Comparison of ENCODE assay signal across 14 cellular contexts in genomic region chr20:38872036-38872435, GRCh38. TPM values are rescaled to one million over a fixed set of nuclear protein-coding genes. Genes with fewer than 3 reads are reported as not detected.
DNase-seq lines count a peak whose midpoint lies in the region; TF ChIP-seq lines count a peak whose summit lies in the region.
"Had no signal": no experiment of that assay in that cellular context is flagged by ENCODE, and none has a peak within 500 bp of the region (broad histone marks: within the 10 kb centered on the region; RNA-seq: fewer than 3 reads in every experiment).

No MANE protein-coding gene starts in this region.

- H3K9me3 ChIP-seq in OCI-LY1 (ENCODE audit: low read length), result no peaks in the 10 kb centered on the region
- H3K9me3 ChIP-seq in colonic mucosa, result no peaks in the 10 kb centered on the region

- peaks cover 21% of the 10 kb centered on the region for H3F3A ChIP-seq in OCI-LY1 (ENCODE audit: insufficient read depth, low read length)

- peaks cover 82% of the 10 kb centered on the region for H3K4me1 ChIP-seq in OCI-LY1 (ENCODE audit: insufficient read depth, low read length, severe bottlenecking)
- peaks cover 13% of the 10 kb centered on the region for H3K4me1 ChIP-seq in colonic mucosa

- H3K27ac ChIP-seq in OCI-LY1 (ENCODE audit: low read depth, low read length, poor library complexity, severe bottlenecking) (peak overlapping the region; percentile 100), colonic mucosa (peak overlapping the region; percentile 70)
- H3K27ac ChIP-seq: SK-N-MC had no signal

- H3K9me3 Mint-ChIP-seq in T-helper 2 cell treated with Interferon-gamma antibody and Interleukin-4, amounts not matched to agents 5 μg/mL and 100 μg/mL, for 36 hours, result no peaks in the 10 kb centered on the region

- H3K9ac ChIP-seq in OCI-LY1 (ENCODE audit: low read length) (peak overlapping the region; percentile 73), colonic mucosa (ENCODE audit: low read depth in 2 of 2, low read length in 2 of 2) (peak overlapping the region; percentile 42 to 49)

- peak overlapping the region; percentile 83 for H3K4me2 ChIP-seq in OCI-LY1 (ENCODE audit: low read length)

- H3K4me3 ChIP-seq in OCI-LY1 (ENCODE audit: low read depth, low read length, poor library complexity, severe bottlenecking) (peak overlapping the region; percentile 42), colonic mucosa (no peak overlapping the region)
- H3K4me3 ChIP-seq: SK-N-MC had no signal

- H2AFZ ChIP-seq in OCI-LY1 (ENCODE audit: low read length), result no peak overlapping the region

- DNase-seq in T-helper 2 cell treated with Interferon-gamma antibody and Interleukin-4, amounts not matched to agents 5 μg/mL and 100 μg/mL, for 36 hours (ENCODE audit: low spot score), result no peak
- DNase-seq in T-helper 2 cell (no peak), colonic mucosa (peak; percentile 77), posterior vena cava (ENCODE audit: low spot score) (peak; percentile 25), C1 segment of cervical spinal cord (lab: John Stamatoyannopoulos, UW) (no peak)
- no peak for DNase-seq in stimulated activated naive CD4-positive, alpha-beta T cell treated with Interleukin-2 at 50 U/mL for 16 hours (lab: John Stamatoyannopoulos, UW)
- no peak for DNase-seq in stimulated activated CD4-positive, alpha-beta T cell treated with anti-CD3 and anti-CD28 coated beads, Interleukin-4, amount 100 ng/mL, for 4 hours
- DNase-seq: dermis blood vessel endothelial cell, GF-D8, HCEC 1CT, mammary epithelial cell, NCI-H2227 treated with DMSO at 0.1 percent for 48 hours had no signal

- intact Hi-C loops in colonic mucosa (cut with DNase I), result no loop called here
- intact Hi-C loops in posterior vena cava (cut with DNase I), result no loop called here

- H3K4me3 Mint-ChIP-seq in T-helper 2 cell treated with Interferon-gamma antibody and Interleukin-4, amounts not matched to agents 5 μg/mL and 100 μg/mL, for 36 hours, result peak overlapping the region; percentile 86

- 0 out of 2 replicates have a peak, but pooled peaks cover 7% of the 10 kb centered on the region for H3K79me2 ChIP-seq in OCI-LY1 (ENCODE audit: insufficient read depth, low read length)

- H3K36me3 Mint-ChIP-seq in T-helper 2 cell treated with Interferon-gamma antibody and Interleukin-4, amounts not matched to agents 5 μg/mL and 100 μg/mL, for 36 hours (ENCODE audit: low read depth), result peaks cover 16% of the 10 kb centered on the region

- TF ChIP-seq CTCF in OCI-LY1 (IDR thresholded peaks at IDR 0.05; ENCODE audit: low read length) (no peak), colonic mucosa (IDR thresholded peaks at IDR 0.05) (no peak)

- H3K27ac Mint-ChIP-seq in T-helper 2 cell treated with Interferon-gamma antibody and Interleukin-4, amounts not matched to agents 5 μg/mL and 100 μg/mL, for 36 hours, result peak overlapping the region; percentile 90

- H3K27me3 Mint-ChIP-seq in T-helper 2 cell treated with Interferon-gamma antibody and Interleukin-4, amounts not matched to agents 5 μg/mL and 100 μg/mL, for 36 hours (ENCODE audit: low read depth), result no peaks in the 10 kb centered on the region

- H3K27me3 ChIP-seq in OCI-LY1 (ENCODE audit: insufficient read depth, low read length), result no peaks in the 10 kb centered on the region
- H3K27me3 ChIP-seq in colonic mucosa, result no peaks in the 10 kb centered on the region

- no peaks in the 10 kb centered on the region for H4K20me1 ChIP-seq in OCI-LY1 (ENCODE audit: insufficient read depth, low read length)

- H3K4me1 Mint-ChIP-seq in T-helper 2 cell treated with Interferon-gamma antibody and Interleukin-4, amounts not matched to agents 5 μg/mL and 100 μg/mL, for 36 hours (ENCODE audit: low read depth), result peaks cover 73% of the 10 kb centered on the region

- no peaks in the 10 kb centered on the region for H3K9me2 ChIP-seq in OCI-LY1 (ENCODE audit: low read depth, low read length)

- H3K36me3 ChIP-seq in OCI-LY1 (ENCODE audit: insufficient read depth, low read length) (peaks cover 5% of the 10 kb centered on the region; the same call in 1 of the 2 replicates), colonic mucosa (no peaks in the 10 kb centered on the region)

RNA-seq across cellular contexts. Expression of gene FAM83D, which starts 54.2 kb away (rescaled TPM):
- total RNA-seq in colonic mucosa (10 to 100 TPM; 25.5 to 32.6 TPM), posterior vena cava (10 to 100 TPM; 72.1 to 94.3 TPM)

Comparison
In these comparisons a context has a peak if more than half of its experiments do, and no peak if none do; other contexts are left out.
1. DNase-seq: peak in colonic mucosa (single experiment) and posterior vena cava (single experiment); none in T-helper 2 cell treated with Interferon-gamma antibody and Interleukin-4, amounts not matched to agents 5 μg/mL and 100 μg/mL, for 36 hours (single experiment), T-helper 2 cell (0 of 5), stimulated activated naive CD4-positive, alpha-beta T cell treated with Interleukin-2 at 50 U/mL for 16 hours (single experiment), stimulated activated CD4-positive, alpha-beta T cell treated with anti-CD3 and anti-CD28 coated beads, Interleukin-4, amount 100 ng/mL, for 4 hours (0 of 2) and C1 segment of cervical spinal cord (0 of 14).